In genomic region chr5:151721087-151721646, GRCh38 we compare ENCODE assay signal across 8 cellular contexts.
DNase-seq lines count a peak whose midpoint lies in the region; ATAC-seq and TF ChIP-seq lines count a peak whose summit lies in the region.

No MANE protein-coding gene starts in this region.

- TF ChIP-seq CTCF in Loucy (conservative IDR thresholded peaks at IDR 0.05; ENCODE audit: low read length) (no peak), nephron (IDR thresholded peaks at IDR 0.05; ENCODE audit: unreplicated experiment in 3 of 3) (no peak)

- no peaks in the 10 kb centered on the region for H3K9me3 Mint-ChIP-seq in nephron

- ATAC-seq in GM19035 (IDR thresholded peaks at IDR 0.05; ENCODE audit: unreplicated experiment) = peak; percentile 86
- ATAC-seq in HG02588 (IDR thresholded peaks at IDR 0.05; ENCODE audit: unreplicated experiment) = peak; percentile 84

- no peak overlapping the region for H3K9ac ChIP-seq in Loucy (ENCODE audit: low read depth, low read length, poor library complexity, severe bottlenecking)

- H3K9me3 ChIP-seq in Loucy (ENCODE audit: insufficient read depth, low read depth, low read length) = no peaks in the 10 kb centered on the region

- H2AFZ ChIP-seq in Loucy (ENCODE audit: low read length) = 0 out of 2 replicates have a peak overlapping the region, but pooled peaks have one; percentile 14

- H4K20me1 ChIP-seq in Loucy (ENCODE audit: insufficient read depth, low read length, poor library complexity, severe bottlenecking) = no peaks in the 10 kb centered on the region

- no peaks in the 10 kb centered on the region for H3K27me3 Mint-ChIP-seq in nephron (ENCODE audit: low read depth)

- in situ Hi-C loops in ACHN (cut with HindIII; ENCODE audit: low pct_ligation_motif_present, low pct_unique_long_range_greater_than_20kb, low sequenced_read_pairs) = no loop called here

- H3K4me3 Mint-ChIP-seq in nephron = no peak overlapping the region

- no peaks in the 10 kb centered on the region for H3F3A ChIP-seq in Loucy (ENCODE audit: low read depth)

- no peaks in the 10 kb centered on the region for H3K9me2 ChIP-seq in Loucy (replicated peaks; ENCODE audit: low read depth, low read length)

- no peak overlapping the region for H3K4me3 ChIP-seq in Loucy (ENCODE audit: low read length, poor library complexity, severe bottlenecking)

- peak overlapping the region; percentile 63 to 94 (median 90) for H3K27ac Mint-ChIP-seq in nephron

- no peaks in the 10 kb centered on the region for H3K27me3 ChIP-seq in Loucy (ENCODE audit: insufficient read depth, low read length, poor library complexity, severe bottlenecking)

- no peak overlapping the region for H3K4me2 ChIP-seq in Loucy (ENCODE audit: low read depth, low read length, poor library complexity, severe bottlenecking)

- no peaks in the 10 kb centered on the region for H3K36me3 ChIP-seq in Loucy (ENCODE audit: insufficient read depth, low read length)

- DNase-seq in NOMO-1 treated with DMSO at 0.1 percent for 48 hours (lab: John Stamatoyannopoulos, UW; ENCODE audit: unreplicated experiment) = no peak
- no peak for DNase-seq in NCI-H1436 treated with DMSO at 0.1 percent for 48 hours (lab: John Stamatoyannopoulos, UW)
- no peak for DNase-seq in RPMI8226
- DNase-seq in ACHN = no peak

- H3K4me1 ChIP-seq in Loucy (ENCODE audit: insufficient read depth, low read length, poor library complexity, severe bottlenecking) = peaks cover 7% of the 10 kb centered on the region

- H3K36me3 Mint-ChIP-seq in nephron (ENCODE audit: low read depth) = no peaks in the 10 kb centered on the region

- H3K79me2 ChIP-seq in Loucy (ENCODE audit: insufficient read depth, low read length) = no peaks in the 10 kb centered on the region

- peaks cover 49% of the 10 kb centered on the region for H3K4me1 Mint-ChIP-seq in nephron
